ENCODE assay signal across 1 cellular context in the genomic region with DNA sequence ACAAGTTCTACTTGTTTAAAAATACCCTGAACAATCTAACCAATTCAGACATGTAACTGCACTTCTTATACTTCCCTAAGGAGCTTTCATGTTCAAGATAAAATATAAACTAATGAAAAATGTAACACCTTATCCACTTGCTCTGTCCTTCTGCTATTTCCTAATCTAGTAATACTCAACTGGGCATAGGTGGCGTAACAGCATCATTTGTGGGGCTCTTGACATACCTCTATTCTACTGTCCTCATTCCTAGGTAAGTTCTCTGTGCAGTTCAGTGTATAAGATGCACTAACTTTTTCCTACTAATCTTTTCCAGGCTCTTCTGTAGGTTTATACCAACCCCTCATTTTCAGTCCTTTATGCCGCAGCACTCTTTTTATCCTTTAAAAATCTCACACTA.
TF ChIP-seq lines count a peak whose summit lies in the region.

No MANE protein-coding gene starts in this region.

TF ChIP-seq in H1, 55 proteins besides CTCF, POLR2A, EP300 and RAD21:
- TF ChIP-seq JUN (IDR thresholded peaks at IDR 0.05; ENCODE audit: low read depth, low read length) (no peak), KDM5A (IDR thresholded peaks at IDR 0.05; ENCODE audit: low read length) (no peak), CBX5 (IDR thresholded peaks at IDR 0.05; ENCODE audit: low read depth, low read length) (no peak), NANOG (IDR thresholded peaks at IDR 0.05; ENCODE audit: insufficient read depth, low read depth, low read length, poor library complexity, severe bottlenecking) (no peak), CREB1 (IDR thresholded peaks at IDR 0.05) (no peak), HDAC6 (IDR thresholded peaks at IDR 0.05; ENCODE audit: low read depth, low read length) (no peak), GTF2F1 (IDR thresholded peaks at IDR 0.05; ENCODE audit: borderline replicate concordance, low read depth, low read length) (no peak), FOSL1 (IDR thresholded peaks at IDR 0.05; ENCODE audit: insufficient read depth, low read depth, low read length) (no peak)
- TF ChIP-seq, protein P1, sequence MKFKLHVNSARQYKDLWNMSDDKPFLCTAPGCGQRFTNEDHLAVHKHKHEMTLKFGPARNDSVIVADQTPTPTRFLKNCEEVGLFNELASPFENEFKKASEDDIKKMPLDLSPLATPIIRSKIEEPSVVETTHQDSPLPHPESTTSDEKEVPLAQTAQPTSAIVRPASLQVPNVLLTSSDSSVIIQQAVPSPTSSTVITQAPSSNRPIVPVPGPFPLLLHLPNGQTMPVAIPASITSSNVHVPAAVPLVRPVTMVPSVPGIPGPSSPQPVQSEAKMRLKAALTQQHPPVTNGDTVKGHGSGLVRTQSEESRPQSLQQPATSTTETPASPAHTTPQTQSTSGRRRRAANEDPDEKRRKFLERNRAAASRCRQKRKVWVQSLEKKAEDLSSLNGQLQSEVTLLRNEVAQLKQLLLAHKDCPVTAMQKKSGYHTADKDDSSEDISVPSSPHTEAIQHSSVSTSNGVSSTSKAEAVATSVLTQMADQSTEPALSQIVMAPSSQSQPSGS (IDR thresholded peaks at IDR 0.05; ENCODE audit: low read length) = no peak
- TF ChIP-seq, protein P2, sequence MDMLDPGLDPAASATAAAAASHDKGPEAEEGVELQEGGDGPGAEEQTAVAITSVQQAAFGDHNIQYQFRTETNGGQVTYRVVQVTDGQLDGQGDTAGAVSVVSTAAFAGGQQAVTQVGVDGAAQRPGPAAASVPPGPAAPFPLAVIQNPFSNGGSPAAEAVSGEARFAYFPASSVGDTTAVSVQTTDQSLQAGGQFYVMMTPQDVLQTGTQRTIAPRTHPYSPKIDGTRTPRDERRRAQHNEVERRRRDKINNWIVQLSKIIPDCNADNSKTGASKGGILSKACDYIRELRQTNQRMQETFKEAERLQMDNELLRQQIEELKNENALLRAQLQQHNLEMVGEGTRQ (IDR thresholded peaks at IDR 0.05; ENCODE audit: low read length) = no peak
